8 cellular contexts compared by ENCODE assay signal in the genomic region with DNA sequence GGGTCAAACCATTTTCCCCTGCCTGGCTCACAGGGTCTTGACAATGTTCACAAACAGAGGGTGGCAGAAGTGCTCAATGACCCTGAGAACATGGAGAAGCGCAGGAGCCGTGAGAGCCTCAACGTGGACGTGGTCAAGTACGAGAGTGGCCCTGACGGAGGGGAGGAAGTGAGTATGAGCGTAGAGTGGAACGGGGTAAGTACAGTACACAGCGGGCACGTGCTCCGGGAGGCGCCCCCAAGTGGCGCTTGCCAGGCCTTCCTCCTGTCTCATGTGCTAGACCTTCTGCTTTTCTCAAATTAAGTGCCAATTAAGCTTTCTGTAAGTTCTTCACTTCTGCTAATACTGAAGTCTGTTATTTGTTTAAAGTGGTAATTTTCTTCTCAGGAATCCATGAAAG. TPM values are rescaled to one million over a fixed set of nuclear protein-coding genes. Genes with fewer than 3 reads are reported as not detected.
DNase-seq lines count a peak whose midpoint lies in the region; ATAC-seq and TF ChIP-seq lines count a peak whose summit lies in the region.

No MANE protein-coding gene starts in this region.

- H3K4me3 Mint-ChIP-seq in CD8-positive, alpha-beta T cell: no peak overlapping the region
- no peak overlapping the region for H3K4me3 Mint-ChIP-seq in activated T-helper 17 cell treated with anti-CD3 and anti-CD28 coated beads, Interleukin-2, amount 50 U/mL, for 72 hours

- no peaks in the 10 kb centered on the region for H3K27me3 Mint-ChIP-seq in CD8-positive, alpha-beta T cell (ENCODE audit: low read depth)
- no peaks in the 10 kb centered on the region for H3K27me3 Mint-ChIP-seq in activated T-helper 17 cell treated with anti-CD3 and anti-CD28 coated beads, Interleukin-2, amount 50 U/mL, for 72 hours

- POLR2A ChIA-PET in CD8-positive, alpha-beta T cell (lab: Charles Lee): no interaction called here

- H3K9me3 ChIP-seq in CD8-positive, alpha-beta T cell (ENCODE audit: low read length): no peaks in the 10 kb centered on the region

- peaks cover 54% of the 10 kb centered on the region for H3K36me3 ChIP-seq in CD8-positive, alpha-beta T cell (ENCODE audit: insufficient read depth, low read length)

- no peak overlapping the region for H3K27ac Mint-ChIP-seq in CD8-positive, alpha-beta T cell
- peak overlapping the region; percentile 52 for H3K27ac Mint-ChIP-seq in activated T-helper 17 cell treated with anti-CD3 and anti-CD28 coated beads, Interleukin-2, amount 50 U/mL, for 72 hours

- peaks cover 5% of the 10 kb centered on the region for H3K4me1 Mint-ChIP-seq in CD8-positive, alpha-beta T cell (ENCODE audit: low read depth)
- H3K4me1 Mint-ChIP-seq in activated T-helper 17 cell treated with anti-CD3 and anti-CD28 coated beads, Interleukin-2, amount 50 U/mL, for 72 hours: no peaks in the 10 kb centered on the region

- H3K9me3 Mint-ChIP-seq in CD8-positive, alpha-beta T cell: no peaks in the 10 kb centered on the region
- no peaks in the 10 kb centered on the region for H3K9me3 Mint-ChIP-seq in activated T-helper 17 cell treated with anti-CD3 and anti-CD28 coated beads, Interleukin-2, amount 50 U/mL, for 72 hours

- intact Hi-C loops in CD8-positive, alpha-beta T cell (cut with DNase I, micrococcal nuclease): loop anchor here (1.0 kb wide), 2 partner anchors 72 to 107 kb away; no protein-coding TSS in a partner anchor
- intact Hi-C loops in left cardiac atrium (cut with DNase I): no loop called here

- peak; percentile 49 for TF ChIP-seq CTCF in CD8-positive, alpha-beta T cell (IDR thresholded peaks at IDR 0.05)

- H3K27me3 ChIP-seq in CD8-positive, alpha-beta T cell (ENCODE audit: insufficient read depth, low read length): no peaks in the 10 kb centered on the region

- H3K4me1 ChIP-seq in CD8-positive, alpha-beta T cell (ENCODE audit: insufficient read depth, low read length): no peaks in the 10 kb centered on the region

- peak in 5 of 7 experiments; percentile 20 to 55 (median 49) for DNase-seq in CD8-positive, alpha-beta T cell
- DNase-seq in NCI-H82 (lab: John Stamatoyannopoulos, UW): peak; percentile 47
- peak; percentile 41 for DNase-seq in left cardiac atrium
- peak in 2 of 3 donors; percentile 12 to 14 for DNase-seq in stimulated activated CD4-positive, alpha-beta T cell treated with anti-CD3 and anti-CD28 coated beads, TNF-alpha, amount 100 ng/mL, for 48 hours (ENCODE audit: low read depth in 3 of 3)
- DNase-seq in cerebellar nuclear complex (lab: John Stamatoyannopoulos, UW): no peak
- DNase-seq in amniotic stem cell (lab: John Stamatoyannopoulos, UW): no peak

- H3K27ac ChIP-seq in CD8-positive, alpha-beta T cell (ENCODE audit: low read depth, low read length): no peak overlapping the region

- CTCF ChIA-PET in CD8-positive, alpha-beta T cell (lab: Charles Lee): interaction anchor here (0.8 to 2.3 kb wide), 11 partner anchors 18 to 110 kb away, joined by 3 to 14 read pairs (median 3); no protein-coding TSS in a partner anchor

- no peak overlapping the region for H3K4me3 ChIP-seq in CD8-positive, alpha-beta T cell (ENCODE audit: low read depth, low read length)

- peak; percentile 91 for ATAC-seq in CD8-positive, alpha-beta T cell
- peak; percentile 69 for ATAC-seq in GM21381 (IDR thresholded peaks at IDR 0.05; ENCODE audit: unreplicated experiment)
- peak; percentile 66 for ATAC-seq in activated T-helper 17 cell treated with anti-CD3 and anti-CD28 coated beads, Interleukin-2, amount 50 U/mL, for 72 hours (replicated peaks)
- ATAC-seq in left cardiac atrium: peak; percentile 66 to 74

- H3K36me3 Mint-ChIP-seq in CD8-positive, alpha-beta T cell: peaks cover 87% of the 10 kb centered on the region
- H3K36me3 Mint-ChIP-seq in activated T-helper 17 cell treated with anti-CD3 and anti-CD28 coated beads, Interleukin-2, amount 50 U/mL, for 72 hours (ENCODE audit: low read depth): peaks cover 99% of the 10 kb centered on the region

RNA-seq across cellular contexts. Expression of a gene that starts 35.9 kb away (rescaled TPM):
- 1 to 10 TPM; 5.5 to 6.6 TPM for total RNA-seq in CD8-positive, alpha-beta T cell
- 10 to 100 TPM; 36.4 to 62.4 TPM for total RNA-seq in activated T-helper 17 cell treated with anti-CD3 and anti-CD28 coated beads, Interleukin-2, amount 50 U/mL, for 72 hours
- total RNA-seq in left cardiac atrium: 1 to 10 TPM; 3.8 to 4.4 TPM

RNA-seq across cellular contexts. Expression of a gene that starts 36.3 kb away (rescaled TPM):
- total RNA-seq in CD8-positive, alpha-beta T cell: 1 to 10 TPM; 2.5 to 3.7 TPM
- 10 to 100 TPM; 18.2 to 20.6 TPM for total RNA-seq in activated T-helper 17 cell treated with anti-CD3 and anti-CD28 coated beads, Interleukin-2, amount 50 U/mL, for 72 hours
- total RNA-seq in left cardiac atrium: 10 to 100 TPM; 47.0 to 48.7 TPM

RNA-seq across cellular contexts. Expression of a gene that starts 50.3 kb away (rescaled TPM):
- 100 to 1,000 TPM; 119 to 130 TPM for total RNA-seq in CD8-positive, alpha-beta T cell
- 100 to 1,000 TPM; 135 to 137 TPM for total RNA-seq in activated T-helper 17 cell treated with anti-CD3 and anti-CD28 coated beads, Interleukin-2, amount 50 U/mL, for 72 hours
- total RNA-seq in left cardiac atrium: 100 to 1,000 TPM; 118 to 139 TPM

Comparison
In these comparisons a context has a peak if more than half of its experiments do, and no peak if none do; other contexts are left out.
1. DNase-seq: peak in CD8-positive, alpha-beta T cell (5 of 7), NCI-H82 (single experiment), left cardiac atrium (single experiment) and stimulated activated CD4-positive, alpha-beta T cell treated with anti-CD3 and anti-CD28 coated beads, TNF-alpha, amount 100 ng/mL, for 48 hours (2 of 3); none in cerebellar nuclear complex (0 of 2) and amniotic stem cell (single experiment).
2. RNA of a gene that starts 35.9 kb away (total RNA-seq): 36.4 to 62.4 TPM in activated T-helper 17 cell treated with anti-CD3 and anti-CD28 coated beads, Interleukin-2, amount 50 U/mL, for 72 hours; 5.5 to 6.6 TPM in CD8-positive, alpha-beta T cell and 3.8 to 4.4 TPM in left cardiac atrium; every median in the first group is over 4 times any median in the second.
3. RNA of a gene that starts 36.3 kb away (total RNA-seq): 47.0 to 48.7 TPM in left cardiac atrium and 18.2 to 20.6 TPM in activated T-helper 17 cell treated with anti-CD3 and anti-CD28 coated beads, Interleukin-2, amount 50 U/mL, for 72 hours; 2.5 to 3.7 TPM in CD8-positive, alpha-beta T cell; every median in the first group is over 4 times any median in the second.
4. intact Hi-C loops: an anchor here in CD8-positive, alpha-beta T cell (1.0 kb wide); none called in left cardiac atrium.
5. Peak in every context shown above with its lines, with median percentiles within 50 percentile points of each other: ATAC-seq.